11 cellular contexts compared by ENCODE assay signal in genomic region chr2:75605770-75606535, GRCh38. TPM values are rescaled to one million over a fixed set of nuclear protein-coding genes. Genes with fewer than 3 reads are reported as not detected.
DNase-seq lines count a peak whose midpoint lies in the region; ATAC-seq and TF ChIP-seq lines count a peak whose summit lies in the region.
"Had no signal": no experiment of that assay in that cellular context is flagged by ENCODE, and none has a peak within 500 bp of the region (broad histone marks: within the 10 kb centered on the region; RNA-seq: fewer than 3 reads in every experiment).

No MANE protein-coding gene starts in this region.

- WGBS in right lobe of liver (ENCODE audit: insufficient coverage, low coverage, low lambda C conversion rate, missing lambda C conversion rate): 57% methylated on average over 2 of the region's 6 CpGs

- POLR2A ChIA-PET in MCF 10A (lab: Yijun Ruan, JAX) (interaction anchor here (0.6 to 3.1 kb wide), 16 partner anchors 11 to 140 kb away, joined by 3 to 38 read pairs (median 5); partner anchors contain the start of genes EVA1A and MRPL19), GM10248 (lab: Yijun Ruan, JAX) (no interaction called here)

- no peak overlapping the region for H3K27ac ChIP-seq in right lobe of liver
- H3K27ac ChIP-seq: gastrocnemius medialis had no signal

- H3K4me1 Mint-ChIP-seq in MCF 10A (ENCODE audit: insufficient read depth, unreplicated experiment): peaks cover 56% of the 10 kb centered on the region

- H3K27ac Mint-ChIP-seq in MCF 10A (ENCODE audit: low read depth, unreplicated experiment): peak overlapping the region; percentile 76

- H3K9me3 Mint-ChIP-seq in MCF 10A (ENCODE audit: unreplicated experiment): no peaks in the 10 kb centered on the region

- no peak for TF ChIP-seq CTCF in MCF 10A (IDR thresholded peaks at IDR 0.05; ENCODE audit: unreplicated experiment)
- peak in 2 of 4 donors; percentile 9 for TF ChIP-seq CTCF in right lobe of liver (IDR thresholded peaks at IDR 0.05)
- no peak for TF ChIP-seq CTCF in GM10248 (IDR thresholded peaks at IDR 0.05; ENCODE audit: control extremely low read depth, extremely low read depth, low read depth, missing control alignments)

- no peak overlapping the region for H3K4me3 ChIP-seq in right lobe of liver
- H3K4me3 ChIP-seq: gastrocnemius medialis had no signal

- H3K27me3 Mint-ChIP-seq in MCF 10A (ENCODE audit: insufficient read depth, unreplicated experiment): no peaks in the 10 kb centered on the region

- TF ChIP-seq POLR2A in right lobe of liver (IDR thresholded peaks at IDR 0.05): no peak

- H3K36me3 ChIP-seq in right lobe of liver: no peaks in the 10 kb centered on the region
- H3K36me3 ChIP-seq: gastrocnemius medialis had no signal

- intact Hi-C loops in MCF 10A (cut with micrococcal nuclease) (loop anchor here (10.0 kb wide), 1 partner anchor 551 kb away; no protein-coding TSS in a partner anchor), right lobe of liver (cut with DNase I) (loop anchor here (5.0 kb wide), 1 partner anchor 139 kb away; no protein-coding TSS in a partner anchor)

- no peaks in the 10 kb centered on the region for H3K27me3 ChIP-seq in right lobe of liver

- no peaks in the 10 kb centered on the region for H3K9me3 ChIP-seq in right lobe of liver
- H3K9me3 ChIP-seq: gastrocnemius medialis had no signal

- CTCF ChIA-PET in MCF 10A (lab: Yijun Ruan, JAX): interaction anchor here (0.6 to 7.6 kb wide), 30 partner anchors 8 to 489 kb away, joined by 3 to 124 read pairs (median 6); partner anchors contain the start of genes EVA1A and MRPL19
- CTCF ChIA-PET in GM10248 (lab: Yijun Ruan, JAX): interaction anchor here (0.9 to 3.5 kb wide), 17 partner anchors 10 to 653 kb away, joined by 3 to 17 read pairs (median 4); no protein-coding TSS in a partner anchor

- peak overlapping the region; percentile 5 for H3K4me3 Mint-ChIP-seq in MCF 10A (ENCODE audit: unreplicated experiment)

- ATAC-seq in right lobe of liver: peak; percentile 27 to 54 (median 42)
- no peak for ATAC-seq in HG03442 (IDR thresholded peaks at IDR 0.05; ENCODE audit: unreplicated experiment)
- ATAC-seq: gastrocnemius medialis had no signal

- BruUV-seq in MCF 10A (replicated peaks; lab: Mats Ljungman, UMichigan): no TSS peak

- DNase-seq in AG20443 (ENCODE audit: low spot score) (peak; percentile 90), HS-5 (ENCODE audit: low read depth) (peak; percentile 98), MCF 10A (ENCODE audit: unreplicated experiment) (peak; percentile 88), right lobe of liver (no peak), GM10248 (ENCODE audit: extremely low spot score) (no peak), NCI-H2107 (lab: John Stamatoyannopoulos, UW) (no peak), NCI-H2081 (lab: John Stamatoyannopoulos, UW) (no peak)
- DNase-seq: activated T-cell treated with anti-CD3 and anti-CD28 coated beads, Interleukin-2, amount 50 U/mL, for 1 hour; gastrocnemius medialis; NCI-H774 had no signal

- no peaks in the 10 kb centered on the region for H3K36me3 Mint-ChIP-seq in MCF 10A (ENCODE audit: insufficient read depth, unreplicated experiment)

- no peaks in the 10 kb centered on the region for H3K4me1 ChIP-seq in right lobe of liver

RNA-seq across cellular contexts. Expression of gene MRPL19, which starts 40.6 kb away (rescaled TPM):
- total RNA-seq in MCF 10A (2022) (49.1 and 65.4 TPM in 2 replicates), right lobe of liver (10 to 100 TPM; 41.4 to 50.2 (median 44.0) TPM)

RNA-seq across cellular contexts. Expression of gene EVA1A, which starts 45.2 kb away (rescaled TPM):
- total RNA-seq in MCF 10A (2022): 7.6 and 14.4 TPM in 2 replicates
- total RNA-seq in right lobe of liver: 100 to 1,000 TPM in 2 of 6 experiments, 10 to 100 TPM in 4; 30.6 to 125 (median 74.5) TPM

Comparison
In these comparisons a context has a peak if more than half of its experiments do, and no peak if none do; other contexts are left out.
1. DNase-seq: peak in AG20443 (single experiment), HS-5 (single experiment) and MCF 10A (single experiment); none in right lobe of liver (0 of 3), GM10248 (single experiment), NCI-H2107 (single experiment) and NCI-H2081 (0 of 2).